ENCODE assay signal across 9 cellular contexts in genomic region chr1:40712997-40713396, GRCh38. TPM values are rescaled to one million over a fixed set of nuclear protein-coding genes. Genes with fewer than 3 reads are reported as not detected.
DNase-seq lines count a peak whose midpoint lies in the region; ATAC-seq and TF ChIP-seq lines count a peak whose summit lies in the region.
"Had no signal": no experiment of that assay in that cellular context is flagged by ENCODE, and none has a peak within 500 bp of the region (broad histone marks: within the 10 kb centered on the region; RNA-seq: fewer than 3 reads in every experiment).

No MANE protein-coding gene starts in this region.

- TF ChIP-seq CTCF in activated B cell treated with CpG ODN at 0.5 μM for 24 hours (IDR thresholded peaks at IDR 0.05) = no peak
- TF ChIP-seq CTCF in dorsolateral prefrontal cortex (IDR thresholded peaks at IDR 0.05 in 54 of 56, conservative IDR thresholded peaks at IDR 0.05 in 2 of 56; ENCODE audit: low read depth in 1 of 56, partially characterized antibody in 56 of 56) = no peak

- no peaks in the 10 kb centered on the region for H3K27me3 Mint-ChIP-seq in activated B cell treated with CpG ODN at 0.5 μM for 24 hours

- peak overlapping the region in 14 of 59 donors; percentile 0 to 62 (median 23) for H3K27ac ChIP-seq in dorsolateral prefrontal cortex

- POLR2A ChIA-PET in activated B cell treated with CpG ODN at 0.5 μM for 24 hours (lab: Charles Lee) = interaction anchor here (0.6 to 20.2 kb wide), 4 partner anchors 21 to 457 kb away, joined by 3 to 306 read pairs (median 8); partner anchors contain the start of genes EXO5 and NFYC

- DNase-seq in Ammon's horn (ENCODE audit: low spot score) (peak; percentile 22), HCEC 1CT (peak; percentile 26), activated B cell treated with CpG ODN at 0.5 μM for 24 hours (no peak), medulla oblongata (ENCODE audit: extremely low spot score) (peak; percentile 55), DMS79 treated with DMSO at 0.1 percent for 48 hours (lab: John Stamatoyannopoulos, UW) (no peak), LoVo (ENCODE audit: low spot score) (no peak), dorsolateral prefrontal cortex (no peak)
- DNase-seq: cerebellar nuclear complex had no signal

- H3K27me3 ChIP-seq in dorsolateral prefrontal cortex = no peaks in the 10 kb centered on the region

- no peaks in the 10 kb centered on the region for H3K9me3 Mint-ChIP-seq in activated B cell treated with CpG ODN at 0.5 μM for 24 hours

- CTCF ChIA-PET in activated B cell treated with CpG ODN at 0.5 μM for 24 hours (lab: Charles Lee) = no interaction called here

- intact Hi-C loops in activated B cell treated with CpG ODN at 0.5 μM for 24 hours (cut with micrococcal nuclease) = loop anchor here (1.0 to 2.0 kb wide), 2 partner anchors 21 to 44 kb away; no protein-coding TSS in a partner anchor
- intact Hi-C loops in dorsolateral prefrontal cortex (cut with DNase I) = no loop called here

- H3K27ac Mint-ChIP-seq in activated B cell treated with CpG ODN at 0.5 μM for 24 hours = peak overlapping the region; percentile 91

- peak; percentile 54 for ATAC-seq in activated B cell treated with CpG ODN at 0.5 μM for 24 hours (ENCODE audit: low read depth)
- ATAC-seq in GM18519 (IDR thresholded peaks at IDR 0.05; ENCODE audit: low FRiP score, unreplicated experiment) = no peak

- peak overlapping the region; percentile 72 for H3K4me3 Mint-ChIP-seq in activated B cell treated with CpG ODN at 0.5 μM for 24 hours

- H3K36me3 Mint-ChIP-seq in activated B cell treated with CpG ODN at 0.5 μM for 24 hours (ENCODE audit: low read depth) = peaks cover 13% of the 10 kb centered on the region

- H3K4me3 ChIP-seq in dorsolateral prefrontal cortex = peak overlapping the region in 4 of 59 donors; percentile 3 to 72 (median 14)

- peaks cover 82% of the 10 kb centered on the region for H3K4me1 Mint-ChIP-seq in activated B cell treated with CpG ODN at 0.5 μM for 24 hours

RNA-seq across cellular contexts. Expression of gene NFYC, which starts 21.5 kb away (rescaled TPM):
- total RNA-seq in activated B cell treated with CpG ODN at 0.5 μM for 24 hours = 68.7 and 76.0 TPM in 2 replicates
- 10 to 100 TPM; 44.5 to 77.9 (median 59.4) TPM for total RNA-seq in dorsolateral prefrontal cortex

RNA-seq across cellular contexts. Expression of gene RIMS3, which starts 47.5 kb away (rescaled TPM):
- total RNA-seq in activated B cell treated with CpG ODN at 0.5 μM for 24 hours (5.5 and 6.2 TPM in 2 replicates), dorsolateral prefrontal cortex (100 to 1,000 TPM in 119 of 120 experiments, 10 to 100 TPM in 1; 58.9 to 366 (median 240) TPM)

Comparison
In these comparisons a context has a peak if more than half of its experiments do, and no peak if none do; other contexts are left out.
1. DNase-seq: peak in Ammon's horn (single experiment), HCEC 1CT (single experiment) and medulla oblongata (single experiment); none in activated B cell treated with CpG ODN at 0.5 μM for 24 hours (single experiment), DMS79 treated with DMSO at 0.1 percent for 48 hours (single experiment), LoVo (single experiment) and dorsolateral prefrontal cortex (0 of 10).